11 cellular contexts compared by ENCODE assay signal in the genomic region with DNA sequence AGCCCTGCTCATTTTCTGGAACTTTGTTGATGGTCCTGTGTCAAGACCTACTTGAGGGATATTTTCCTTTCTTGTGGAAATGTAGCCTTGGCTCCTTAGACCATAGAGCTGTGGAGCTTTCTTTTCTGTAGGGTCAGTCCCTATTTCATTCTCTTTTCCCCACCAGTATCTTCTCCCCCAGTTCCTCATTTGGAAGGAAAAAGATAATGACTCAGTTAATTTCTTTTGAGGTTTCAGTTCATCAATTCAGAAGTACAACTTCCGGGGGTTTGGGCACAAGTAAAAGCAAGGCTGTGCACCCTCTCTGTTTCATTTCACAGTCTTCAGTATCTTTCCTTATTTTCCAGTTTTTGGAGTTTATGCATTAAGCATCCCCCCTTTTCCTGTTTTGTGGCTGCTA.
DNase-seq lines count a peak whose midpoint lies in the region; ATAC-seq and TF ChIP-seq lines count a peak whose summit lies in the region.
"Had no signal": no experiment of that assay in that cellular context is flagged by ENCODE, and none has a peak within 500 bp of the region (broad histone marks: within the 10 kb centered on the region; RNA-seq: fewer than 3 reads in every experiment).

No MANE protein-coding gene starts in this region.

- H3K27ac Mint-ChIP-seq in activated T-cell treated with anti-CD3 and anti-CD28 coated beads, Interleukin-2, amount 50 U/mL, for 24 hours = peak overlapping the region; percentile 72
- H3K27ac Mint-ChIP-seq in activated B cell treated with CpG ODN at 0.5 μM for 24 hours (peak overlapping the region; percentile 37), glutamatergic neuron (ENCODE audit: unreplicated experiment) (no peak overlapping the region)
- H3K27ac Mint-ChIP-seq in stimulated activated naive CD8-positive, alpha-beta T cell treated with anti-CD3 and anti-CD28 coated beads, Interleukin-15, Interleukin-2, amounts not matched to agents 100 ng/mL and 50 ng/mL, for 24 hours = peak overlapping the region; percentile 73

- peaks cover 18% of the 10 kb centered on the region for H3K9me3 Mint-ChIP-seq in activated T-cell treated with anti-CD3 and anti-CD28 coated beads, Interleukin-2, amount 50 U/mL, for 24 hours
- H3K9me3 Mint-ChIP-seq in activated B cell treated with CpG ODN at 0.5 μM for 24 hours (peaks cover 7% of the 10 kb centered on the region), glutamatergic neuron (ENCODE audit: unreplicated experiment) (no peaks in the 10 kb centered on the region)
- H3K9me3 Mint-ChIP-seq in stimulated activated naive CD8-positive, alpha-beta T cell treated with anti-CD3 and anti-CD28 coated beads, Interleukin-15, Interleukin-2, amounts not matched to agents 100 ng/mL and 50 ng/mL, for 24 hours = peaks cover 23% of the 10 kb centered on the region

- H3K36me3 Mint-ChIP-seq in activated T-cell treated with anti-CD3 and anti-CD28 coated beads, Interleukin-2, amount 50 U/mL, for 24 hours (ENCODE audit: low read depth) = peaks cover 25% of the 10 kb centered on the region
- H3K36me3 Mint-ChIP-seq in activated B cell treated with CpG ODN at 0.5 μM for 24 hours (ENCODE audit: low read depth) (peaks cover 2% of the 10 kb centered on the region), glutamatergic neuron (ENCODE audit: unreplicated experiment) (no peaks in the 10 kb centered on the region)
- peaks cover 27% of the 10 kb centered on the region for H3K36me3 Mint-ChIP-seq in stimulated activated naive CD8-positive, alpha-beta T cell treated with anti-CD3 and anti-CD28 coated beads, Interleukin-15, Interleukin-2, amounts not matched to agents 100 ng/mL and 50 ng/mL, for 24 hours (ENCODE audit: low read depth)

- CTCF ChIA-PET in activated B cell treated with CpG ODN at 0.5 μM for 24 hours (lab: Charles Lee) = no interaction called here

- H3K4me1 Mint-ChIP-seq in activated T-cell treated with anti-CD3 and anti-CD28 coated beads, Interleukin-2, amount 50 U/mL, for 24 hours (ENCODE audit: low read depth) = peaks cover 54% of the 10 kb centered on the region
- H3K4me1 Mint-ChIP-seq in activated B cell treated with CpG ODN at 0.5 μM for 24 hours (peaks cover 33% of the 10 kb centered on the region), glutamatergic neuron (ENCODE audit: low read depth, unreplicated experiment) (no peaks in the 10 kb centered on the region)
- H3K4me1 Mint-ChIP-seq in stimulated activated naive CD8-positive, alpha-beta T cell treated with anti-CD3 and anti-CD28 coated beads, Interleukin-15, Interleukin-2, amounts not matched to agents 100 ng/mL and 50 ng/mL, for 24 hours (ENCODE audit: low read depth) = peaks cover 56% of the 10 kb centered on the region

- no peak for TF ChIP-seq CTCF in activated B cell treated with CpG ODN at 0.5 μM for 24 hours (IDR thresholded peaks at IDR 0.05)
- no peak for TF ChIP-seq CTCF in glutamatergic neuron (IDR thresholded peaks at IDR 0.05; ENCODE audit: partially characterized antibody, unreplicated experiment)

- no peak for DNase-seq in activated T-cell treated with anti-CD3 and anti-CD28 coated beads, Interleukin-2, amount 50 U/mL, for 24 hours
- DNase-seq in activated T-cell treated with anti-CD3 and anti-CD28 coated beads, Interleukin-2, amount 50 U/mL, for 48 hours = no peak
- DNase-seq in activated B cell treated with CpG ODN at 0.5 μM for 24 hours (no peak), glutamatergic neuron (no peak), glomerular visceral epithelial cell (ENCODE audit: extremely low spot score) (no peak)
- DNase-seq: NCI-H2171 treated with DMSO at 0.1 percent for 48 hours, trophoblast cell had no signal

- POLR2A ChIA-PET in activated B cell treated with CpG ODN at 0.5 μM for 24 hours (lab: Charles Lee) = interaction anchor here (0.7 to 1.4 kb wide), 8 partner anchors 18 to 54 kb away, joined by 3 to 6 read pairs (median 3); no protein-coding TSS in a partner anchor

- H3K4me3 Mint-ChIP-seq in activated T-cell treated with anti-CD3 and anti-CD28 coated beads, Interleukin-2, amount 50 U/mL, for 24 hours = peak overlapping the region; percentile 66
- H3K4me3 Mint-ChIP-seq in activated B cell treated with CpG ODN at 0.5 μM for 24 hours (peak overlapping the region; percentile 60), glutamatergic neuron (ENCODE audit: unreplicated experiment) (no peak overlapping the region)
- peak overlapping the region; percentile 57 for H3K4me3 Mint-ChIP-seq in stimulated activated naive CD8-positive, alpha-beta T cell treated with anti-CD3 and anti-CD28 coated beads, Interleukin-15, Interleukin-2, amounts not matched to agents 100 ng/mL and 50 ng/mL, for 24 hours
- H3K4me3 Mint-ChIP-seq: brain had no signal

- intact Hi-C loops in activated B cell treated with CpG ODN at 0.5 μM for 24 hours (cut with micrococcal nuclease) = loop anchor here (1.0 to 5.0 kb wide), 5 partner anchors 14 to 52 kb away; no protein-coding TSS in a partner anchor

- peak; percentile 65 for ATAC-seq in HG03095 (IDR thresholded peaks at IDR 0.05; ENCODE audit: unreplicated experiment)
- peak; percentile 85 for ATAC-seq in activated B cell treated with CpG ODN at 0.5 μM for 24 hours (ENCODE audit: low read depth)
- no peak for ATAC-seq in HG03039 (IDR thresholded peaks at IDR 0.05; ENCODE audit: unreplicated experiment)

- H3K27me3 Mint-ChIP-seq in activated T-cell treated with anti-CD3 and anti-CD28 coated beads, Interleukin-2, amount 50 U/mL, for 24 hours = no peaks in the 10 kb centered on the region
- H3K27me3 Mint-ChIP-seq in activated B cell treated with CpG ODN at 0.5 μM for 24 hours (no peaks in the 10 kb centered on the region), glutamatergic neuron (ENCODE audit: unreplicated experiment) (peaks cover under 1% of the 10 kb centered on the region)
- no peaks in the 10 kb centered on the region for H3K27me3 Mint-ChIP-seq in stimulated activated naive CD8-positive, alpha-beta T cell treated with anti-CD3 and anti-CD28 coated beads, Interleukin-15, Interleukin-2, amounts not matched to agents 100 ng/mL and 50 ng/mL, for 24 hours
